1 cellular context compared by ENCODE assay signal in genomic region chr3:138950701-138951100, GRCh38.
TF ChIP-seq lines count a peak whose summit lies in the region.

No MANE protein-coding gene starts in this region.

TF ChIP-seq in H1, 55 proteins besides CTCF, POLR2A, EP300 and RAD21:
- TF ChIP-seq GTF2F1 (IDR thresholded peaks at IDR 0.05; ENCODE audit: borderline replicate concordance, low read depth, low read length) (no peak), RNF2 (IDR thresholded peaks at IDR 0.05; ENCODE audit: borderline replicate concordance, low read depth, low read length, missing control alignments, poor library complexity, severe bottlenecking) (peak; percentile 4)
